In the genomic region with DNA sequence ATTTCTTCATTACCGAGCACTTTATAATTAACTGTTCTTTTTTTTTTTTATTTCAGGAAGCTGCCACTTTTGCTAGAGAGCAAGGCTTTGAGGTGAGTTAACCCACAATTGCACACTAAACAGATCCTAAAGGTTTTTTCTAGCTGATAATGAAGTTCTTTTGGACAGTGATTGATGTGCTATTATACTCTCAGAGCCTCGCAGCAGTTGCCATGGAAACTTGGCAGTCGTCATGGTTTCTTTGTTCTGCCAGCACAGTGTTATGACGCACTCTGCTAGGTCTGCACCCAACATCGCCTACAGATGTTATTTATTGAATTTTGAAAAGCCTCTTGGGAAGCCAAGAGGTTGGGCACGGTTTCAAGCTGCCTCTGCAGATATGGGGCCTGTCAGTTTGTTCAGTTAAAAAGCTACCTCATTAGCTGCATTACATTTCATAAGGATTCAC, we compare ENCODE assay signal across 8 cellular contexts.
DNase-seq lines count a peak whose midpoint lies in the region; ATAC-seq and TF ChIP-seq lines count a peak whose summit lies in the region.

No MANE protein-coding gene starts in this region.

- DNase-seq in DND-41 = peak; percentile 75
- peak; percentile 96 for DNase-seq in M059J (ENCODE audit: low read depth)
- DNase-seq in T-helper 1 cell = peak; percentile 69 to 86 (median 83)
- DNase-seq in amniotic stem cell (lab: John Stamatoyannopoulos, UW) = peak; percentile 62
- peak; percentile 91 for DNase-seq in left ventricle myocardium inferior
- DNase-seq in sigmoid colon = peak; percentile 97

- peaks cover 46% of the 10 kb centered on the region for H3K4me1 ChIP-seq in DND-41 (ENCODE audit: insufficient read depth, low read length)
- peaks cover 87% of the 10 kb centered on the region for H3K4me1 ChIP-seq in left ventricle myocardium inferior
- peaks cover 0 to 91% (median 68%) of the 10 kb centered on the region in 4 donors for H3K4me1 ChIP-seq in sigmoid colon

- H3K4me3 ChIP-seq in DND-41 (ENCODE audit: low read depth in 1 of 2, low read length in 2 of 2) (no peak overlapping the region), left ventricle myocardium inferior (no peak overlapping the region), sigmoid colon (no peak overlapping the region)

- TF ChIP-seq CTCF in DND-41 (IDR thresholded peaks at IDR 0.05; ENCODE audit: borderline replicate concordance, extremely low read depth, low read length, poor library complexity, severe bottlenecking) (no peak), left ventricle myocardium inferior (IDR thresholded peaks at IDR 0.05; ENCODE audit: borderline replicate concordance) (no peak), sigmoid colon (IDR thresholded peaks at IDR 0.05) (no peak)

- no peak for TF ChIP-seq POLR2A in sigmoid colon (IDR thresholded peaks at IDR 0.05)

- H3K36me3 ChIP-seq in DND-41 (ENCODE audit: insufficient read depth, low read length) (no peaks in the 10 kb centered on the region), left ventricle myocardium inferior (no peaks in the 10 kb centered on the region), sigmoid colon (no peaks in the 10 kb centered on the region)

- H2AFZ ChIP-seq in DND-41 (ENCODE audit: low read depth, low read length) = no peak overlapping the region

- no peaks in the 10 kb centered on the region for H4K20me1 ChIP-seq in DND-41 (ENCODE audit: insufficient read depth, low read length)

- TF ChIP-seq EP300 in sigmoid colon (IDR thresholded peaks at IDR 0.05) = peak; percentile 43 to 91 (median 82)

- H3K27ac ChIP-seq in DND-41 (ENCODE audit: low read length) (no peak overlapping the region), left ventricle myocardium inferior (replicated peaks) (peak overlapping the region; percentile 81), sigmoid colon (peak overlapping the region; percentile 28 to 72 (median 61))

- H3K9me3 ChIP-seq in DND-41 (ENCODE audit: insufficient read depth, low read length, severe bottlenecking) (no peaks in the 10 kb centered on the region), left ventricle myocardium inferior (replicated peaks) (no peaks in the 10 kb centered on the region), sigmoid colon (no peaks in the 10 kb centered on the region)

- intact Hi-C loops in left ventricle myocardium inferior (cut with micrococcal nuclease) (no loop called here), sigmoid colon (cut with DNase I) (no loop called here)

- ATAC-seq in DND-41 (ENCODE audit: insufficient read depth, low read depth) (peak; percentile 45), GM21515 (IDR thresholded peaks at IDR 0.05; ENCODE audit: unreplicated experiment) (no peak), HG02870 (IDR thresholded peaks at IDR 0.05; ENCODE audit: unreplicated experiment) (no peak)

- H3K79me2 ChIP-seq in DND-41 (ENCODE audit: insufficient read depth, low read length) = no peaks in the 10 kb centered on the region

- H3K27me3 ChIP-seq in DND-41 (ENCODE audit: insufficient read depth, low read length, poor library complexity) (no peaks in the 10 kb centered on the region), left ventricle myocardium inferior (ENCODE audit: low read depth) (no peaks in the 10 kb centered on the region), sigmoid colon (no peaks in the 10 kb centered on the region)

- H3K9ac ChIP-seq in DND-41 (ENCODE audit: low read depth, low read length) = no peak overlapping the region

- 18 to 26% methylated on average over 6 of the region's 6 CpGs for WGBS in sigmoid colon, 2 donors

- no peak overlapping the region for H3K4me2 ChIP-seq in DND-41 (ENCODE audit: insufficient read depth, low read length)
